1 cellular context compared by ENCODE assay signal in genomic region chr12:29534935-29535334, GRCh38.
TF ChIP-seq lines count a peak whose summit lies in the region.

No MANE protein-coding gene starts in this region.

TF ChIP-seq in WTC11, 78 proteins besides CTCF, POLR2A, EP300 and RAD21 (continued from another document):
- TF ChIP-seq CDX4 (CRISPR knock-in tag; IDR thresholded peaks at IDR 0.05; ENCODE audit: borderline replicate concordance) (no peak), ZNF396 (CRISPR knock-in tag; IDR thresholded peaks at IDR 0.05; ENCODE audit: borderline replicate concordance) (no peak), FOXJ3 (CRISPR knock-in tag; IDR thresholded peaks at IDR 0.05; ENCODE audit: borderline replicate concordance) (no peak), CREB1 (CRISPR knock-in tag; IDR thresholded peaks at IDR 0.05) (no peak), HMGA2 (CRISPR knock-in tag; IDR thresholded peaks at IDR 0.05) (no peak), RORB (CRISPR knock-in tag; IDR thresholded peaks at IDR 0.05) (no peak), E2F1 (CRISPR knock-in tag; IDR thresholded peaks at IDR 0.05) (no peak), ZNF121 (CRISPR knock-in tag; IDR thresholded peaks at IDR 0.05) (no peak), JAZF1 (CRISPR knock-in tag; IDR thresholded peaks at IDR 0.05) (no peak), ATF2 (CRISPR knock-in tag; IDR thresholded peaks at IDR 0.05; ENCODE audit: borderline replicate concordance, low read depth) (no peak), ATF6 (CRISPR knock-in tag; IDR thresholded peaks at IDR 0.05) (no peak), RELA (CRISPR knock-in tag; IDR thresholded peaks at IDR 0.05; ENCODE audit: borderline replicate concordance) (no peak)
